In the genomic region with DNA sequence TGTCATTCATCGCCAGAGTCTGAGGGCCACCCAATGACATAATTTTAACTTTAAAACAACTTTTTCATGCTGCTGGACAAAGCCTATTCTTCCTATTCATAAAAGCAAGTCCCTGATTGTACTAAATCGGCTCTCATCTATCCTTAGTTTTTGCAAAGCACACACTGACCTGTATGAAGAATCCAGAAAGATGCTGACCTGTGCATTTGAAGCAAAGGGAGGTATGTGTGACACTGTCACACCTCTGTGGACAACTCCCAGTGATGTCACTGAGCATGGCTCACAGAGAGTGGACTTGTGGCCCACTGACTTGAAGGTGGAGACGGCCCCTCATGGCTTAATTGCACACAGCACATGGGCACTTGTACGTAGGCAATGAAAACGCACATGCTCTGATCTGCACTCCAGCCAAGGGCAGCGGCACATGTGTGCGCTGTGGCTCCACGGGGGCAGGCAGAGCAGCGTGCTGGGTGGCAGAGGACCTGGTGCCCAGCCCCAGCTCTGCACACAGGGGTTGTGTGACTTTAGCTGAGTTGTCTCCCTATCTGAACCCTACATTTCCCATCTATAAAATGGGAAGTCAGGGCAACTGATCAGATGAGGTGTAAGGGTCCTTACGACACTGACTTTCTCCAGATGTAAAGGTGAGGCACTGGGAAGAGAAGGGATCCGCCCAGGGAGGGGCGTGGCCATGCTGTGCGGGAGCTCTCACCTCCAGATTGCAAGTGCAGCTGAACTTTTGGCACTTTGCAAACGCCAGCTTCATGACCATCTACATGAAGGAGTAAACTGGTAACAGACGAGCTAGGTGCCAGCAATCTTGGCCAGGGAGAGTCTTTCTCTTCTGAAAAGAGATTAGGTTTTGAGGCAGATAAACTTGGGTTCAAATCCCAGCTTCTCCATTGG, we compare ENCODE assay signal across 1 cellular context.
TF ChIP-seq lines count a peak whose summit lies in the region.

No MANE protein-coding gene starts in this region.

TF ChIP-seq in HCT116, 20 proteins besides CTCF, POLR2A, EP300 and RAD21:
- TF ChIP-seq POLR2AphosphoS5 (IDR thresholded peaks at IDR 0.05; ENCODE audit: low read depth, low read length) (no peak), ELF1 (IDR thresholded peaks at IDR 0.05; ENCODE audit: borderline replicate concordance, low read depth) (no peak), CBX3 (IDR thresholded peaks at IDR 0.05; ENCODE audit: low read depth) (no peak), ZNF274 (IDR thresholded peaks at IDR 0.05; ENCODE audit: low read depth, low read length) (no peak), EZH2phosphoT487 (IDR thresholded peaks at IDR 0.05; ENCODE audit: borderline replicate concordance) (no peak), SIN3A (IDR thresholded peaks at IDR 0.05; ENCODE audit: low read depth) (no peak), SP1 (IDR thresholded peaks at IDR 0.05; ENCODE audit: low read depth) (no peak), ZFX (IDR thresholded peaks at IDR 0.05) (no peak), CEBPB (IDR thresholded peaks at IDR 0.05; ENCODE audit: low read depth) (no peak)
- TF ChIP-seq, protein P1, sequence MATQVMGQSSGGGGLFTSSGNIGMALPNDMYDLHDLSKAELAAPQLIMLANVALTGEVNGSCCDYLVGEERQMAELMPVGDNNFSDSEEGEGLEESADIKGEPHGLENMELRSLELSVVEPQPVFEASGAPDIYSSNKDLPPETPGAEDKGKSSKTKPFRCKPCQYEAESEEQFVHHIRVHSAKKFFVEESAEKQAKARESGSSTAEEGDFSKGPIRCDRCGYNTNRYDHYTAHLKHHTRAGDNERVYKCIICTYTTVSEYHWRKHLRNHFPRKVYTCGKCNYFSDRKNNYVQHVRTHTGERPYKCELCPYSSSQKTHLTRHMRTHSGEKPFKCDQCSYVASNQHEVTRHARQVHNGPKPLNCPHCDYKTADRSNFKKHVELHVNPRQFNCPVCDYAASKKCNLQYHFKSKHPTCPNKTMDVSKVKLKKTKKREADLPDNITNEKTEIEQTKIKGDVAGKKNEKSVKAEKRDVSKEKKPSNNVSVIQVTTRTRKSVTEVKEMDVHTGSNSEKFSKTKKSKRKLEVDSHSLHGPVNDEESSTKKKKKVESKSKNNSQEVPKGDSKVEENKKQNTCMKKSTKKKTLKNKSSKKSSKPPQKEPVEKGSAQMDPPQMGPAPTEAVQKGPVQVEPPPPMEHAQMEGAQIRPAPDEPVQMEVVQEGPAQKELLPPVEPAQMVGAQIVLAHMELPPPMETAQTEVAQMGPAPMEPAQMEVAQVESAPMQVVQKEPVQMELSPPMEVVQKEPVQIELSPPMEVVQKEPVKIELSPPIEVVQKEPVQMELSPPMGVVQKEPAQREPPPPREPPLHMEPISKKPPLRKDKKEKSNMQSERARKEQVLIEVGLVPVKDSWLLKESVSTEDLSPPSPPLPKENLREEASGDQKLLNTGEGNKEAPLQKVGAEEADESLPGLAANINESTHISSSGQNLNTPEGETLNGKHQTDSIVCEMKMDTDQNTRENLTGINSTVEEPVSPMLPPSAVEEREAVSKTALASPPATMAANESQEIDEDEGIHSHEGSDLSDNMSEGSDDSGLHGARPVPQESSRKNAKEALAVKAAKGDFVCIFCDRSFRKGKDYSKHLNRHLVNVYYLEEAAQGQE (IDR thresholded peaks at IDR 0.05; ENCODE audit: low read depth): no peak
- TF ChIP-seq, protein P2, sequence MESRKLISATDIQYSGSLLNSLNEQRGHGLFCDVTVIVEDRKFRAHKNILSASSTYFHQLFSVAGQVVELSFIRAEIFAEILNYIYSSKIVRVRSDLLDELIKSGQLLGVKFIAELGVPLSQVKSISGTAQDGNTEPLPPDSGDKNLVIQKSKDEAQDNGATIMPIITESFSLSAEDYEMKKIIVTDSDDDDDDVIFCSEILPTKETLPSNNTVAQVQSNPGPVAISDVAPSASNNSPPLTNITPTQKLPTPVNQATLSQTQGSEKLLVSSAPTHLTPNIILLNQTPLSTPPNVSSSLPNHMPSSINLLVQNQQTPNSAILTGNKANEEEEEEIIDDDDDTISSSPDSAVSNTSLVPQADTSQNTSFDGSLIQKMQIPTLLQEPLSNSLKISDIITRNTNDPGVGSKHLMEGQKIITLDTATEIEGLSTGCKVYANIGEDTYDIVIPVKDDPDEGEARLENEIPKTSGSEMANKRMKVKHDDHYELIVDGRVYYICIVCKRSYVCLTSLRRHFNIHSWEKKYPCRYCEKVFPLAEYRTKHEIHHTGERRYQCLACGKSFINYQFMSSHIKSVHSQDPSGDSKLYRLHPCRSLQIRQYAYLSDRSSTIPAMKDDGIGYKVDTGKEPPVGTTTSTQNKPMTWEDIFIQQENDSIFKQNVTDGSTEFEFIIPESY (IDR thresholded peaks at IDR 0.05; ENCODE audit: extremely low read depth, insufficient replicate concordance, low read length): no peak
- TF ChIP-seq, protein P3, sequence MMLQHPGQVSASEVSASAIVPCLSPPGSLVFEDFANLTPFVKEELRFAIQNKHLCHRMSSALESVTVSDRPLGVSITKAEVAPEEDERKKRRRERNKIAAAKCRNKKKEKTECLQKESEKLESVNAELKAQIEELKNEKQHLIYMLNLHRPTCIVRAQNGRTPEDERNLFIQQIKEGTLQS (IDR thresholded peaks at IDR 0.05): no peak
- TF ChIP-seq, protein P4, sequence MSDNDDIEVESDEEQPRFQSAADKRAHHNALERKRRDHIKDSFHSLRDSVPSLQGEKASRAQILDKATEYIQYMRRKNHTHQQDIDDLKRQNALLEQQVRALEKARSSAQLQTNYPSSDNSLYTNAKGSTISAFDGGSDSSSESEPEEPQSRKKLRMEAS (IDR thresholded peaks at IDR 0.05): no peak
